Comparison of ENCODE assay signal across 23 cellular contexts in genomic region chr4:10643600-10644425, GRCh38. TPM values are rescaled to one million over a fixed set of nuclear protein-coding genes. Genes with fewer than 3 reads are reported as not detected.
"Had no signal": no experiment of that assay in that cellular context is flagged by ENCODE, and none has a peak within 500 bp of the region (broad histone marks: within the 10 kb centered on the region; RNA-seq: fewer than 3 reads in every experiment).

No MANE protein-coding gene starts in this region.

- FAIRE-seq: small intestine had no signal

- H3K27ac Mint-ChIP-seq: activated CD4-positive, alpha-beta memory T cell treated with anti-CD3 and anti-CD28 coated beads for 36 hours; activated naive CD4-positive, alpha-beta T cell treated with anti-CD3 and anti-CD28 coated beads, Interleukin-2, amount 10 ng/mL, durations not matched to agents 7 days and 5 days; activated T-cell treated with anti-CD3 and anti-CD28 coated beads, Interleukin-2, amount 50 U/mL, for 72 hours; dendritic cell treated with granulocyte-macrophage colony-stimulating factor and Interleukin-4, amounts not matched to agents 40 ng/mL and 50 ng/mL, for 4 days; nephron progenitor cell; stimulated activated effector memory CD8-positive, alpha-beta T cell treated with anti-CD3 and anti-CD28 coated beads, Interleukin-12 subunit alpha, Interleukin-12 subunit beta, amount 100 ng/mL, for 72 hours; stimulated activated naive CD8-positive, alpha-beta T cell treated with anti-CD3 and anti-CD28 coated beads, Interleukin-15, amount 100 ng/mL, for 72 hours; T-helper 17 cell had no signal

- ATAC-seq: activated T-cell treated with anti-CD3 and anti-CD28 coated beads, Interleukin-2, amount 50 U/mL, for 72 hours; left cardiac atrium; mucosa of descending colon; right lobe of liver; stimulated activated effector memory CD8-positive, alpha-beta T cell treated with anti-CD3 and anti-CD28 coated beads, Interleukin-12 subunit alpha, Interleukin-12 subunit beta, amount 100 ng/mL, for 72 hours; stimulated activated naive CD8-positive, alpha-beta T cell treated with anti-CD3 and anti-CD28 coated beads, Interleukin-15, amount 100 ng/mL, for 72 hours; T-helper 17 cell had no signal

- H3K9me3 ChIP-seq: mucosa of descending colon, right lobe of liver, tibial nerve had no signal

- H3K4me3 Mint-ChIP-seq: activated CD4-positive, alpha-beta memory T cell treated with anti-CD3 and anti-CD28 coated beads for 36 hours; activated naive CD4-positive, alpha-beta T cell treated with anti-CD3 and anti-CD28 coated beads, Interleukin-2, amount 10 ng/mL, durations not matched to agents 7 days and 5 days; activated T-cell treated with anti-CD3 and anti-CD28 coated beads, Interleukin-2, amount 50 U/mL, for 72 hours; dendritic cell treated with granulocyte-macrophage colony-stimulating factor and Interleukin-4, amounts not matched to agents 40 ng/mL and 50 ng/mL, for 4 days; nephron progenitor cell; stimulated activated effector memory CD8-positive, alpha-beta T cell treated with anti-CD3 and anti-CD28 coated beads, Interleukin-12 subunit alpha, Interleukin-12 subunit beta, amount 100 ng/mL, for 72 hours; stimulated activated naive CD8-positive, alpha-beta T cell treated with anti-CD3 and anti-CD28 coated beads, Interleukin-15, amount 100 ng/mL, for 72 hours; T-helper 17 cell had no signal

- H3K4me1 Mint-ChIP-seq: nephron progenitor cell; stimulated activated effector memory CD8-positive, alpha-beta T cell treated with anti-CD3 and anti-CD28 coated beads, Interleukin-12 subunit alpha, Interleukin-12 subunit beta, amount 100 ng/mL, for 72 hours; T-helper 17 cell had no signal

- H3K27me3 ChIP-seq: right lobe of liver, tibial nerve had no signal

- H3K27ac ChIP-seq: right lobe of liver, tibial nerve had no signal

- H3K36me3 Mint-ChIP-seq: activated CD4-positive, alpha-beta memory T cell treated with anti-CD3 and anti-CD28 coated beads for 36 hours; activated naive CD4-positive, alpha-beta T cell treated with anti-CD3 and anti-CD28 coated beads, Interleukin-2, amount 10 ng/mL, durations not matched to agents 7 days and 5 days; stimulated activated effector memory CD8-positive, alpha-beta T cell treated with anti-CD3 and anti-CD28 coated beads, Interleukin-12 subunit alpha, Interleukin-12 subunit beta, amount 100 ng/mL, for 72 hours had no signal

- H3K27me3 Mint-ChIP-seq: activated naive CD4-positive, alpha-beta T cell treated with anti-CD3 and anti-CD28 coated beads, Interleukin-2, amount 10 ng/mL, durations not matched to agents 7 days and 5 days; dendritic cell treated with granulocyte-macrophage colony-stimulating factor and Interleukin-4, amounts not matched to agents 40 ng/mL and 50 ng/mL, for 4 days; stimulated activated naive CD8-positive, alpha-beta T cell treated with anti-CD3 and anti-CD28 coated beads, Interleukin-15, amount 100 ng/mL, for 72 hours; T-helper 17 cell had no signal

- H3K9me3 Mint-ChIP-seq: activated CD4-positive, alpha-beta memory T cell treated with anti-CD3 and anti-CD28 coated beads for 36 hours; activated naive CD4-positive, alpha-beta T cell treated with anti-CD3 and anti-CD28 coated beads, Interleukin-2, amount 10 ng/mL, durations not matched to agents 7 days and 5 days had no signal

- H3K36me3 ChIP-seq: right lobe of liver, tibial nerve had no signal

- DNase-seq: activated CD4-positive, alpha-beta memory T cell treated with anti-CD3 and anti-CD28 coated beads for 36 hours; activated CD4-positive, alpha-beta T cell treated with anti-CD3 and anti-CD28 coated beads for 48 hours; activated CD4-positive, CD25-positive, alpha-beta regulatory T cell; activated effector memory CD4-positive, alpha-beta T cell treated with Interleukin-2 at 50 U/mL for 16 hours; activated naive CD4-positive, alpha-beta T cell treated with anti-CD3 and anti-CD28 coated beads, Interleukin-2, amount 10 ng/mL, durations not matched to agents 7 days and 5 days; activated T-cell treated with anti-CD3 and anti-CD28 coated beads, Interleukin-2, amount 50 U/mL, for 72 hours; amygdala; effector CD8-positive, alpha-beta T cell; foreskin melanocyte; left cardiac atrium; mesenchymal stem cell; mucosa of descending colon; nephron progenitor cell; nucleus accumbens; right lobe of liver; small intestine; stimulated activated CD4-positive, alpha-beta T cell treated with anti-CD3 and anti-CD28 coated beads, Interleukin-2, amount 100 ng/mL, for 24 hours; stimulated activated naive CD8-positive, alpha-beta T cell treated with anti-CD3 and anti-CD28 coated beads, Interleukin-15, amount 100 ng/mL, for 72 hours; T-helper 17 cell had no signal

- H3K4me3 ChIP-seq: mucosa of descending colon, right lobe of liver, tibial nerve had no signal

RNA-seq across cellular contexts. Expression of gene CLNK, which starts 40.8 kb away (rescaled TPM):
- total RNA-seq: activated CD4-positive, alpha-beta memory T cell treated with anti-CD3 and anti-CD28 coated beads for 36 hours; cardiac septum; left cardiac atrium; right lobe of liver; tibial nerve had no signal
